In the genomic region with DNA sequence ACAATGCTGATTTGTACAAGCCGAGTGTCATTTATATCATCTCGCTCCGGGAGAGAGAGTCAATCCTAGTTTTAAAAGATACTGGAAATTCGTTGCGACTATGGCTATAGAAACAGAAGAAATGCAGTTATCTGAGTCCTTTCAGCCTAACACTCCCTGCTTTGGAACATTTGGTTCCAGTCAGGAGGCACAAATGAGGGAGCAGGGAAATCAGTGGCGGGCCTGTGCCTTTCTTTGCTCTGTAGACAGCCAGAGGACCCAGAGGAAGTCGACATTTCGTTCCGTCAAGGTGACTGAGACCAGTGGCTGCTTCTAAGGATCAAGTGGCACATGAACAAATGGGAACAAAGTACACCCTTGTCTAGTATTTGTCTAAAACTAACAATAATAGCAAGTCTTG, we compare ENCODE assay signal across 8 cellular contexts. TPM values are rescaled to one million over a fixed set of nuclear protein-coding genes. Genes with fewer than 3 reads are reported as not detected.
A peak's percentile ranks its signal among the peaks of the same experiment; 100 is the strongest.
DNase-seq lines count a peak whose midpoint lies in the region; ATAC-seq and TF ChIP-seq lines count a peak whose summit lies in the region.

No MANE protein-coding gene starts in this region.

- H2AFZ ChIP-seq in OCI-LY3 (ENCODE audit: low read depth, low read length) = peak overlapping the region; percentile 56; the same call in 1 of the 2 replicates

- H3K27me3 Mint-ChIP-seq in endodermal cell (ENCODE audit: insufficient read depth) = peaks cover 9% of the 10 kb centered on the region

- intact Hi-C loops in gastrocnemius medialis (cut with DNase I; ENCODE audit: low total_unique reads) = loop anchor here (2.0 to 5.0 kb wide), 2 partner anchors 49 to 150 kb away; a partner anchor contains a TSS

- no peaks in the 10 kb centered on the region for H3K9me2 ChIP-seq in DOHH2 (replicated peaks; ENCODE audit: control insufficient read depth, low read length)

- H3K27ac Mint-ChIP-seq in endodermal cell = no peak overlapping the region

- H3K27me3 ChIP-seq in DOHH2 (ENCODE audit: control insufficient read depth, low read length) = no peaks in the 10 kb centered on the region
- no peaks in the 10 kb centered on the region for H3K27me3 ChIP-seq in OCI-LY3 (ENCODE audit: low read depth, low read length)
- peaks cover 9% of the 10 kb centered on the region for H3K27me3 ChIP-seq in endodermal cell (ENCODE audit: control insufficient read depth, insufficient read depth, low read length, poor library complexity, severe bottlenecking)
- no peaks in the 10 kb centered on the region for H3K27me3 ChIP-seq in gastrocnemius medialis

- H3K9me3 ChIP-seq in DOHH2 (ENCODE audit: control insufficient read depth, insufficient read depth, low read length) (no peaks in the 10 kb centered on the region), OCI-LY3 (ENCODE audit: insufficient read depth, low read length) (no peaks in the 10 kb centered on the region), endodermal cell (ENCODE audit: control insufficient read depth, low read length) (no peaks in the 10 kb centered on the region), gastrocnemius medialis (no peaks in the 10 kb centered on the region)

- no peaks in the 10 kb centered on the region for H3K9me3 Mint-ChIP-seq in endodermal cell

- DNase-seq in endodermal cell = no peak
- no peak for DNase-seq in gastrocnemius medialis
- no peak for DNase-seq in amniotic stem cell (lab: John Stamatoyannopoulos, UW)

- 94 to 96% methylated on average over 9 of the region's 9 CpGs for WGBS in endodermal cell (ENCODE audit: insufficient coverage in 1 of 2, insufficient read length in 1 of 2), 2 experiments

- H3K27ac ChIP-seq in DOHH2 (ENCODE audit: low read depth, low read length) (no peak overlapping the region), OCI-LY3 (ENCODE audit: low read length) (no peak overlapping the region), endodermal cell (ENCODE audit: low read depth, low read length) (no peak overlapping the region), gastrocnemius medialis (peak overlapping the region; percentile 91 to 99 (median 96))

- peaks cover 5% of the 10 kb centered on the region; the same call in 1 of the 2 replicates for H3F3A ChIP-seq in DOHH2 (ENCODE audit: control insufficient read depth, insufficient read depth)

- in situ Hi-C loops in gastrocnemius medialis (cut with MboI; ENCODE audit: low sequenced_read_pairs in 4 of 4) = no loop called here

- TF ChIP-seq POLR2A in gastrocnemius medialis (IDR thresholded peaks at IDR 0.05) = no peak

- H3K79me2 ChIP-seq in DOHH2 (ENCODE audit: control insufficient read depth, low read length) = peaks cover 49% of the 10 kb centered on the region
- peaks cover 46% of the 10 kb centered on the region for H3K79me2 ChIP-seq in OCI-LY3 (ENCODE audit: low read length)

- no peaks in the 10 kb centered on the region for H3K36me3 Mint-ChIP-seq in endodermal cell (ENCODE audit: low read depth)

- H3K4me1 ChIP-seq in DOHH2 (ENCODE audit: control insufficient read depth, low read length) (peaks cover 41% of the 10 kb centered on the region), OCI-LY3 (ENCODE audit: low read length) (peaks cover 33% of the 10 kb centered on the region), endodermal cell (ENCODE audit: control insufficient read depth, insufficient read depth, low read length) (no peaks in the 10 kb centered on the region), gastrocnemius medialis (peaks cover 21 to 28% of the 10 kb centered on the region in 2 donors)

- ATAC-seq in gastrocnemius medialis (no peak), GM19467 (IDR thresholded peaks at IDR 0.05; ENCODE audit: unreplicated experiment) (no peak), HG02885 (IDR thresholded peaks at IDR 0.05; ENCODE audit: poor library complexity, unreplicated experiment) (no peak), GM21360 (IDR thresholded peaks at IDR 0.05; ENCODE audit: unreplicated experiment) (no peak)

- peaks cover 2% of the 10 kb centered on the region for H3K4me1 Mint-ChIP-seq in endodermal cell

- H3K9ac ChIP-seq in OCI-LY3 (ENCODE audit: low read length) = peak overlapping the region; percentile 80
- no peak overlapping the region for H3K9ac ChIP-seq in endodermal cell (ENCODE audit: extremely low read depth, low read length, poor library complexity, severe bottlenecking)

- peaks cover 22% of the 10 kb centered on the region for H3K36me3 ChIP-seq in DOHH2 (ENCODE audit: control insufficient read depth, low read length)
- no peaks in the 10 kb centered on the region for H3K36me3 ChIP-seq in OCI-LY3 (replicated peaks; ENCODE audit: low read depth, low read length)
- no peaks in the 10 kb centered on the region for H3K36me3 ChIP-seq in endodermal cell (ENCODE audit: control insufficient read depth, insufficient read depth, low read length)
- no peaks in the 10 kb centered on the region for H3K36me3 ChIP-seq in gastrocnemius medialis

- TF ChIP-seq CTCF in DOHH2 (IDR thresholded peaks at IDR 0.05; ENCODE audit: low read depth, low read length, poor library complexity, severe bottlenecking) (no peak), OCI-LY3 (IDR thresholded peaks at IDR 0.05; ENCODE audit: low read depth, low read length) (no peak), endodermal cell (conservative IDR thresholded peaks at IDR 0.05) (no peak), gastrocnemius medialis (IDR thresholded peaks at IDR 0.05 in 4 of 5, conservative IDR thresholded peaks at IDR 0.05 in 1 of 5) (no peak)

- H3K4me3 Mint-ChIP-seq in endodermal cell = peak overlapping the region; percentile 72

- H3K4me2 ChIP-seq in DOHH2 (ENCODE audit: low read length) (peak overlapping the region; percentile 92), OCI-LY3 (ENCODE audit: low read length) (peak overlapping the region; percentile 85)

- peak overlapping the region; percentile 88 for H3K4me3 ChIP-seq in DOHH2 (ENCODE audit: low read length)
- peak overlapping the region; percentile 82 for H3K4me3 ChIP-seq in OCI-LY3 (ENCODE audit: low read length)
- peak overlapping the region; percentile 75 for H3K4me3 ChIP-seq in endodermal cell (ENCODE audit: low read length)
- H3K4me3 ChIP-seq in gastrocnemius medialis = peak overlapping the region; percentile 66 to 93 (median 82)

- H4K20me1 ChIP-seq in DOHH2 (ENCODE audit: control insufficient read depth, insufficient read depth, low read depth, low read length) (peaks cover 3% of the 10 kb centered on the region; the same call in 1 of the 2 replicates), OCI-LY3 (ENCODE audit: insufficient read depth, low read length) (peaks cover 14% of the 10 kb centered on the region)

RNA-seq across cellular contexts. Expression of a gene that starts 0.7 kb away (rescaled TPM):
- 10 to 100 TPM; 12.5 to 13.6 TPM for total RNA-seq in endodermal cell
- polyA plus RNA-seq in endodermal cell (2013, experiment 1 of 2) = 13.7 TPM
- 11.2 TPM for polyA plus RNA-seq in endodermal cell (2013, experiment 2 of 2)
- total RNA-seq in gastrocnemius medialis = 10 to 100 TPM; 27.4 to 57.3 (median 49.6) TPM

Comparison
In these comparisons a context has a peak if more than half of its experiments do, and no peak if none do; other contexts are left out.
1. H3K27ac ChIP-seq: peak in gastrocnemius medialis (4 of 4); none in DOHH2 (single experiment), OCI-LY3 (single experiment) and endodermal cell (single experiment).
2. Peak in every context shown above with its lines, with median percentiles within 50 percentile points of each other: H3K4me3 ChIP-seq.